10 cellular contexts compared by ENCODE assay signal in the genomic region with DNA sequence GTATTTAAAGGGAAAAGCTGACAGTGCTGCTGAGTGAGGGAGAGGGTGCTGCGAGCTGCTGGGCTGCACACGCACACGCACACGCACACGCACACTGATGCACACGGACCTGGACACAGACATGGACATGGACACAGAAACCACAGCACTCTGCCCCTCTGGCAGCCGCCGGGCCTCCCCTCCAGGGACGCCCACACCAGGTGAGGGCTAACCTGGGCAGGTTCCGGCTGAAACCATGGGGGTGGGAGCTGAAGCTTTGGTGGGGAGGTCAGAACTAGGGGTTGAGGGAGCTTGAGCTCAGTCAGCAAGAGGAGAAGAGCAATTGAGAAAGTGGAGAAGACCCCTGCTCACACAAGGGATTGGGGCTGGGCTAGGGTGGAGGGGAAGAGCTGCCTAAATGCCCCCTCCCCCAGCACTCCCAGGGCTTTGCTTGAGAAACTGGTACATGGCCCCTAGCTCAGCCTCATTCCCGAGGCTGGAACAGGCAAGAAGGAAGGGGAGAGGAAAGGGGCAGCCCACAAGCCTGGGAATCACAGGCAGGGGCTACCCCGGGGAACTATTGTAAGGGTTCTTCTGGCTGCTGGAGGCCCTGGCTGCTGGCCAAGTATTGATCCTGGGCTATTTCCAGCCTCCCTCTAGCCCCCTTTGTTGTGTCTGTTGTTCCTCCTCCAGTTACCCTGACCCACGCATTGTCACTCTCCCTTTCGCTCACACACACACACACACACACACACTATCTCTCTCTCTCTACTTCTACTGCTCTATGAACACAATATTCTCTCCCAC. TPM values are rescaled to one million over a fixed set of nuclear protein-coding genes. Genes with fewer than 3 reads are reported as not detected.
DNase-seq lines count a peak whose midpoint lies in the region; ATAC-seq and TF ChIP-seq lines count a peak whose summit lies in the region.
"Had no signal": no experiment of that assay in that cellular context is flagged by ENCODE, and none has a peak within 500 bp of the region (broad histone marks: within the 10 kb centered on the region; RNA-seq: fewer than 3 reads in every experiment).

A gene with protein sequence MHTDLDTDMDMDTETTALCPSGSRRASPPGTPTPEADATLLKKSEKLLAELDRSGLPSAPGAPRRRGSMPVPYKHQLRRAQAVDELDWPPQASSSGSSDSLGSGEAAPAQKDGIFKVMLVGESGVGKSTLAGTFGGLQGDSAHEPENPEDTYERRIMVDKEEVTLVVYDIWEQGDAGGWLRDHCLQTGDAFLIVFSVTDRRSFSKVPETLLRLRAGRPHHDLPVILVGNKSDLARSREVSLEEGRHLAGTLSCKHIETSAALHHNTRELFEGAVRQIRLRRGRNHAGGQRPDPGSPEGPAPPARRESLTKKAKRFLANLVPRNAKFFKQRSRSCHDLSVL (plus strand): TSS at position 32 of the 786 bp plus-strand sequence. CDS start 66 bp downstream, at position 98.

- peaks cover 29% of the 10 kb centered on the region for H3K4me1 ChIP-seq in HUES6 (ENCODE audit: control insufficient read depth, insufficient read depth, low read length)

- intact Hi-C loops in CD4-positive, alpha-beta T cell (cut with DNase I, micrococcal nuclease) = no loop called here

- H3K36me3 ChIP-seq in HUES6 (ENCODE audit: control insufficient read depth, insufficient read depth, low read length) = no peaks in the 10 kb centered on the region

- H3K9me3 ChIP-seq in CD4-positive, alpha-beta T cell (ENCODE audit: control insufficient read depth, low read length) = no peaks in the 10 kb centered on the region
- H3K9me3 ChIP-seq in HUES6 (ENCODE audit: control insufficient read depth, insufficient read depth, low read depth, low read length) = no peaks in the 10 kb centered on the region

- H3K9ac ChIP-seq in HUES6 (ENCODE audit: low read length) = peak within 1 kb of the TSS; percentile 48

- H3K4me3 ChIP-seq in HUES6 (ENCODE audit: low read depth, low read length) = peak within 1 kb of the TSS; percentile 53

- peaks cover 61% of the 10 kb centered on the region for H3K4me1 Mint-ChIP-seq in CD4-positive, alpha-beta T cell (ENCODE audit: low read depth)
- peaks cover 46 to 54% (median 52%) of the 10 kb centered on the region in 3 donors for H3K4me1 Mint-ChIP-seq in T-cell

- POLR2A ChIA-PET in CD4-positive, alpha-beta T cell (lab: Charles Lee) = interaction anchor here (0.8 to 8.8 kb wide), 7 partner anchors 11 to 117 kb away, joined by 3 to 97 read pairs (median 6); partner anchors contain the start of genes LRP10, OXA1L and RBM23
- POLR2A ChIA-PET in T-cell (lab: Charles Lee) = no interaction called here

- in situ Hi-C loops in ACHN (cut with HindIII; ENCODE audit: low pct_ligation_motif_present, low pct_unique_long_range_greater_than_20kb, low sequenced_read_pairs) = no loop called here

- no peaks in the 10 kb centered on the region for H3K27me3 ChIP-seq in CD4-positive, alpha-beta T cell (ENCODE audit: control insufficient read depth, insufficient read depth, low read length)
- peaks cover 30% of the 10 kb centered on the region for H3K27me3 ChIP-seq in HUES6 (ENCODE audit: control insufficient read depth, insufficient read depth, low read length)

- peaks cover 18% of the 10 kb centered on the region for H3K36me3 Mint-ChIP-seq in CD4-positive, alpha-beta T cell (ENCODE audit: low read depth)
- peaks cover 10% of the 10 kb centered on the region for H3K36me3 Mint-ChIP-seq in T-cell

- TF ChIP-seq CTCF in CD4-positive, alpha-beta T cell (IDR thresholded peaks at IDR 0.05) = no peak

- no peaks in the 10 kb centered on the region for H3K27me3 Mint-ChIP-seq in CD4-positive, alpha-beta T cell
- H3K27me3 Mint-ChIP-seq in T-cell = no peaks in the 10 kb centered on the region
- H3K27me3 Mint-ChIP-seq: stimulated activated naive CD8-positive, alpha-beta T cell treated with anti-CD3 and anti-CD28 coated beads, Interleukin-15, Interleukin-2, amounts not matched to agents 100 ng/mL and 50 ng/mL, for 24 hours had no signal

- peak within 1 kb of the TSS; percentile 93 for H3K27ac Mint-ChIP-seq in CD4-positive, alpha-beta T cell
- peak within 1 kb of the TSS; percentile 52 to 80 for H3K27ac Mint-ChIP-seq in T-cell
- H3K27ac Mint-ChIP-seq: stimulated activated naive CD8-positive, alpha-beta T cell treated with anti-CD3 and anti-CD28 coated beads, Interleukin-15, Interleukin-2, amounts not matched to agents 100 ng/mL and 50 ng/mL, for 24 hours had no signal

- H3K9me3 Mint-ChIP-seq in CD4-positive, alpha-beta T cell = no peaks in the 10 kb centered on the region
- no peaks in the 10 kb centered on the region for H3K9me3 Mint-ChIP-seq in T-cell
- H3K9me3 Mint-ChIP-seq: stimulated activated naive CD8-positive, alpha-beta T cell treated with anti-CD3 and anti-CD28 coated beads, Interleukin-15, Interleukin-2, amounts not matched to agents 100 ng/mL and 50 ng/mL, for 24 hours had no signal

- CTCF ChIA-PET in CD4-positive, alpha-beta T cell (lab: Charles Lee) = interaction anchor here (1.2 to 6.1 kb wide), 3 partner anchors 12 to 186 kb away, joined by 3 to 67 read pairs (median 4); partner anchors contain the start of gene LRP10
- CTCF ChIA-PET in T-cell (lab: Charles Lee) = interaction anchor here (0.7 to 2.0 kb wide), 4 partner anchors 10 to 313 kb away, joined by 3 to 7 read pairs (median 5); no protein-coding TSS in a partner anchor

- no peak for ATAC-seq in CD4-positive, alpha-beta T cell (ENCODE audit: poor library complexity)
- ATAC-seq in T-cell (replicated peaks in 1 of 4) (no peak), GM18519 (IDR thresholded peaks at IDR 0.05; ENCODE audit: low FRiP score, unreplicated experiment) (no peak)
- ATAC-seq: activated CD4-positive, CD25-positive, alpha-beta regulatory T cell treated with anti-CD3 and anti-CD28 coated beads, Interleukin-2, amount 50 U/mL, for 24 hours had no signal

- no peak within 1 kb of the TSS for H3K27ac ChIP-seq in CD4-positive, alpha-beta T cell (ENCODE audit: low read depth, low read length)
- no peak within 1 kb of the TSS for H3K27ac ChIP-seq in HUES6 (ENCODE audit: low read depth, low read length)

- no peak for DNase-seq in CD4-positive, alpha-beta T cell
- DNase-seq in T-cell (no peak), iPS-NIHi7 (ENCODE audit: extremely low spot score) (peak; percentile 40), globus pallidus (ENCODE audit: low spot score) (no peak), ACHN (no peak)
- no peak for DNase-seq in stimulated activated CD4-positive, alpha-beta T cell treated with anti-CD3 and anti-CD28 coated beads, Interleukin-2, amount 100 ng/mL, for 24 hours

- H3K4me3 Mint-ChIP-seq in CD4-positive, alpha-beta T cell = peak within 1 kb of the TSS; percentile 50
- H3K4me3 Mint-ChIP-seq in T-cell = no peak within 1 kb of the TSS
- H3K4me3 Mint-ChIP-seq: stimulated activated naive CD8-positive, alpha-beta T cell treated with anti-CD3 and anti-CD28 coated beads, Interleukin-15, Interleukin-2, amounts not matched to agents 100 ng/mL and 50 ng/mL, for 24 hours had no signal

RNA-seq across cellular contexts. Expression of the gene that starts here (rescaled TPM):
- 1 to 10 TPM; 9.2 to 9.4 TPM for total RNA-seq in CD4-positive, alpha-beta T cell
- total RNA-seq in T-cell = 10 to 100 TPM in 1 of 5 donors, 1 to 10 TPM in 4; 4.1 to 10.6 (median 6.2) TPM
